Comparison of ENCODE assay signal across 23 cellular contexts in genomic region chr4:11408569-11408968, GRCh38. TPM values are rescaled to one million over a fixed set of nuclear protein-coding genes. Genes with fewer than 3 reads are reported as not detected.
DNase-seq lines count a peak whose midpoint lies in the region; ATAC-seq and TF ChIP-seq lines count a peak whose summit lies in the region.
"Had no signal": no experiment of that assay in that cellular context is flagged by ENCODE, and none has a peak within 500 bp of the region (broad histone marks: within the 10 kb centered on the region; RNA-seq: fewer than 3 reads in every experiment).

No MANE protein-coding gene starts in this region.

- ATAC-seq in GM18868 (IDR thresholded peaks at IDR 0.05; ENCODE audit: unreplicated experiment) (peak; percentile 53), HG03108 (IDR thresholded peaks at IDR 0.05; ENCODE audit: unreplicated experiment) (no peak), HG03469 (IDR thresholded peaks at IDR 0.05; ENCODE audit: unreplicated experiment) (no peak)
- ATAC-seq: HCT116, PC-3, T-cell had no signal

- DNase-seq in NCI-H1694 treated with DMSO at 0.1 percent for 48 hours (lab: John Stamatoyannopoulos, UW) (peak; percentile 51), retina (peak; percentile 53), osteocyte (ENCODE audit: extremely low spot score, unreplicated experiment) (no peak), DMS53 treated with DMSO at 0.1 percent for 48 hours (lab: John Stamatoyannopoulos, UW; ENCODE audit: unreplicated experiment) (no peak)
- DNase-seq: ACHN, GDM1, GOT3, Kasumi-1, MG63, NCI-H1048, NCI-H1436, NCI-H2029 treated with DMSO at 0.1 percent for 48 hours, NCI-H510A, PC-3, RPMI8226, SHP77 treated with DMSO at 0.1 percent for 48 hours, SK-N-SH, T-cell had no signal

- H3K4me1 Mint-ChIP-seq in brain = peaks cover 21% of the 10 kb centered on the region
- no peaks in the 10 kb centered on the region for H3K4me1 Mint-ChIP-seq in osteocyte (ENCODE audit: unreplicated experiment)
- H3K4me1 Mint-ChIP-seq: T-cell had no signal

- H3K9me3 Mint-ChIP-seq in brain (no peaks in the 10 kb centered on the region), osteocyte (ENCODE audit: unreplicated experiment) (peaks cover under 1% of the 10 kb centered on the region)
- H3K9me3 Mint-ChIP-seq: T-cell had no signal

- TF ChIP-seq CTCF in brain (conservative IDR thresholded peaks at IDR 0.05) (no peak), osteocyte (IDR thresholded peaks at IDR 0.05) (no peak)

- H3K36me3 Mint-ChIP-seq in brain (no peaks in the 10 kb centered on the region), osteocyte (ENCODE audit: unreplicated experiment) (no peaks in the 10 kb centered on the region)
- H3K36me3 Mint-ChIP-seq: T-cell had no signal

- H3K4me3 Mint-ChIP-seq in brain (peak overlapping the region in 1 of 5 experiments; percentile 21), osteocyte (ENCODE audit: unreplicated experiment) (no peak overlapping the region)
- H3K4me3 Mint-ChIP-seq: T-cell had no signal

- H3K27ac Mint-ChIP-seq in brain = peak overlapping the region; percentile 5 to 75 (median 39)
- no peak overlapping the region for H3K27ac Mint-ChIP-seq in osteocyte (ENCODE audit: unreplicated experiment)
- H3K27ac Mint-ChIP-seq: T-cell had no signal

- H3K27me3 Mint-ChIP-seq in brain = no peaks in the 10 kb centered on the region
- H3K27me3 Mint-ChIP-seq in osteocyte (ENCODE audit: unreplicated experiment) = no peaks in the 10 kb centered on the region
- H3K27me3 Mint-ChIP-seq: T-cell had no signal

RNA-seq across cellular contexts. Expression of gene HS3ST1, which starts 20.1 kb away (rescaled TPM):
- polyA plus RNA-seq in brain (ENCODE audit: insufficient read depth, low read depth, low replicate concordance) = 3.4 TPM
- total RNA-seq in osteocyte = 0.27 TPM in 1 of 2 replicates, not detected in the other
- polyA plus RNA-seq: SK-N-SH had no signal

Comparison
In these comparisons a context has a peak if more than half of its experiments do, and no peak if none do; other contexts are left out.
1. DNase-seq: peak in NCI-H1694 treated with DMSO at 0.1 percent for 48 hours (single experiment) and retina (single experiment); none in osteocyte (single experiment) and DMS53 treated with DMSO at 0.1 percent for 48 hours (single experiment).